11 cellular contexts compared by ENCODE assay signal in genomic region chr12:57095440-57095839, GRCh38. TPM values are rescaled to one million over a fixed set of nuclear protein-coding genes. Genes with fewer than 3 reads are reported as not detected.
DNase-seq lines count a peak whose midpoint lies in the region; ATAC-seq and TF ChIP-seq lines count a peak whose summit lies in the region.
"Had no signal": no experiment of that assay in that cellular context is flagged by ENCODE, and none has a peak within 500 bp of the region (broad histone marks: within the 10 kb centered on the region; RNA-seq: fewer than 3 reads in every experiment).

No MANE protein-coding gene starts in this region.

- H3K4me1 ChIP-seq in SK-N-SH (ENCODE audit: control insufficient read depth in 1 of 2, insufficient read depth in 2 of 2, low read depth in 1 of 2, low read length in 1 of 2): peaks cover 9 to 18% of the 10 kb centered on the region in 2 experiments; a peak in 2 of 4 replicates

- no peaks in the 10 kb centered on the region for H3K9me3 ChIP-seq in SK-N-SH
- H3K9me3 ChIP-seq in SU-DHL-6 (ENCODE audit: insufficient read depth, low read length): no peaks in the 10 kb centered on the region

- H2AFZ ChIP-seq in SK-N-SH (ENCODE audit: low read depth): no peak overlapping the region
- no peak overlapping the region for H2AFZ ChIP-seq in SU-DHL-6 (ENCODE audit: low read depth, low read length, severe bottlenecking)

- H3K27me3 ChIP-seq in SK-N-SH (ENCODE audit: insufficient read depth) (no peaks in the 10 kb centered on the region), SU-DHL-6 (ENCODE audit: low read length) (no peaks in the 10 kb centered on the region)

- H3K4me3 Mint-ChIP-seq in stimulated activated effector memory CD8-positive, alpha-beta T cell treated with anti-CD3 and anti-CD28 coated beads, Interleukin-12 subunit alpha, Interleukin-12 subunit beta, amount 100 ng/mL, for 72 hours: peak overlapping the region; percentile 71

- TF ChIP-seq CTCF in SK-N-SH (IDR thresholded peaks at IDR 0.05): no peak
- TF ChIP-seq CTCF in SU-DHL-6 (IDR thresholded peaks at IDR 0.05; ENCODE audit: insufficient read depth, low read length, poor library complexity, severe bottlenecking): no peak

- peaks cover 76% of the 10 kb centered on the region for H3K4me1 Mint-ChIP-seq in stimulated activated effector memory CD8-positive, alpha-beta T cell treated with anti-CD3 and anti-CD28 coated beads, Interleukin-12 subunit alpha, Interleukin-12 subunit beta, amount 100 ng/mL, for 72 hours

- no peak overlapping the region for H3K4me2 ChIP-seq in SK-N-SH
- no peak overlapping the region for H3K4me2 ChIP-seq in SU-DHL-6 (ENCODE audit: low read depth, low read length, poor library complexity, severe bottlenecking)

- H4K20me1 ChIP-seq in SK-N-SH (ENCODE audit: insufficient read depth): peaks cover 33% of the 10 kb centered on the region
- H4K20me1 ChIP-seq in SU-DHL-6 (ENCODE audit: low read depth, low read length): no peaks in the 10 kb centered on the region

- peak overlapping the region; percentile 94 for H3K27ac Mint-ChIP-seq in stimulated activated effector memory CD8-positive, alpha-beta T cell treated with anti-CD3 and anti-CD28 coated beads, Interleukin-12 subunit alpha, Interleukin-12 subunit beta, amount 100 ng/mL, for 72 hours

- 96% methylated on average over 2 of the region's 3 CpGs for WGBS in SK-N-SH (ENCODE audit: low lambda C conversion rate)

- H3K36me3 ChIP-seq in SK-N-SH (replicated peaks in 1 of 2; ENCODE audit: control insufficient read depth in 1 of 2, insufficient read depth in 2 of 2, low read length in 1 of 2) (peaks cover 28 to 46% of the 10 kb centered on the region in 2 experiments), SU-DHL-6 (ENCODE audit: low read length) (peaks cover 3% of the 10 kb centered on the region; the same call in 1 of the 2 replicates)

- no peak overlapping the region for H3K4me3 ChIP-seq in SK-N-SH (ENCODE audit: low read depth in 2 of 2, low read length in 1 of 2)
- no peak overlapping the region for H3K4me3 ChIP-seq in SU-DHL-6 (ENCODE audit: insufficient read depth, low read length, poor library complexity, severe bottlenecking)

- no peak for TF ChIP-seq RAD21 in SK-N-SH (IDR thresholded peaks at IDR 0.05; ENCODE audit: low read length)

- TF ChIP-seq EP300 in SK-N-SH (IDR thresholded peaks at IDR 0.05; ENCODE audit: borderline replicate concordance in 1 of 2, low read depth in 1 of 2, low read length in 1 of 2): no peak

- H3K79me2 ChIP-seq in SK-N-SH (ENCODE audit: insufficient read depth): peaks cover 25% of the 10 kb centered on the region
- H3K79me2 ChIP-seq in SU-DHL-6 (ENCODE audit: insufficient read depth, low read length): no peaks in the 10 kb centered on the region

- H3K9me2 ChIP-seq in SK-N-SH: no peaks in the 10 kb centered on the region
- H3K9me2 ChIP-seq in SU-DHL-6 (replicated peaks; ENCODE audit: insufficient read depth, low read length): no peaks in the 10 kb centered on the region

- H3K36me3 Mint-ChIP-seq in stimulated activated effector memory CD8-positive, alpha-beta T cell treated with anti-CD3 and anti-CD28 coated beads, Interleukin-12 subunit alpha, Interleukin-12 subunit beta, amount 100 ng/mL, for 72 hours: peaks cover 100% of the 10 kb centered on the region

- H3K27ac ChIP-seq in SK-N-SH (ENCODE audit: low read depth in 2 of 2, low read length in 1 of 2) (no peak overlapping the region; a peak in 2 of 4 replicates), SU-DHL-6 (ENCODE audit: low read depth, low read length) (peak overlapping the region; percentile 74), epithelial cell of prostate (peak overlapping the region; percentile 78)

- H3K9ac ChIP-seq in SK-N-SH: no peak overlapping the region
- H3K9ac ChIP-seq in SU-DHL-6 (ENCODE audit: low read length): no peak overlapping the region

- ATAC-seq in SK-N-SH treated with all-trans-retinoic acid at 6 μM for 48 hours: no peak
- ATAC-seq in stimulated activated effector memory CD8-positive, alpha-beta T cell treated with anti-CD3 and anti-CD28 coated beads, Interleukin-12 subunit alpha, Interleukin-12 subunit beta, amount 100 ng/mL, for 72 hours: no peak

- CTCF ChIA-PET in SK-N-SH (lab: Yijun Ruan, JAX): interaction anchor here (2.1 to 23.2 kb wide), 3 partner anchors 16 to 29 kb away, joined by 7 to 339 read pairs (median 52); partner anchors contain the start of genes NEMP1 and STAT6

- DNase-seq in SK-N-SH (peak; percentile 4), epithelial cell of prostate (ENCODE audit: low read depth, low spot score) (no peak), dermis blood vessel endothelial cell (no peak), putamen (ENCODE audit: low spot score) (no peak), GM19238 (ENCODE audit: insufficient read length, low spot score) (no peak)
- DNase-seq in stimulated activated effector memory CD8-positive, alpha-beta T cell treated with anti-CD3 and anti-CD28 coated beads, Interleukin-12 subunit alpha, Interleukin-12 subunit beta, amount 100 ng/mL, for 72 hours (ENCODE audit: low spot score in 2 of 2): no peak
- DNase-seq: activated CD4-positive, alpha-beta T cell treated with anti-CD3 and anti-CD28 coated beads, Interleukin-2, amount 50 U/mL, for 4 hours; central memory CD4-positive, alpha-beta T cell had no signal

- POLR2A ChIA-PET in SK-N-SH (lab: Yijun Ruan, JAX): interaction anchor here (1.3 kb wide), 1 partner anchor 17 kb away, joined by 3 read pairs; the partner anchor contains the start of gene NEMP1

- H3F3A ChIP-seq in SK-N-SH (replicated peaks; ENCODE audit: insufficient read depth) (peaks cover 5% of the 10 kb centered on the region), SU-DHL-6 (ENCODE audit: insufficient read depth) (peaks cover 33% of the 10 kb centered on the region)

- H3K9me3 Mint-ChIP-seq in stimulated activated effector memory CD8-positive, alpha-beta T cell treated with anti-CD3 and anti-CD28 coated beads, Interleukin-12 subunit alpha, Interleukin-12 subunit beta, amount 100 ng/mL, for 72 hours: no peaks in the 10 kb centered on the region

TF ChIP-seq in SK-N-SH, 30 proteins besides CTCF, POLR2A, EP300 and RAD21 (continues in another document):
- TF ChIP-seq RFX5 (IDR thresholded peaks at IDR 0.05; ENCODE audit: low read length) (no peak), JUND (IDR thresholded peaks at IDR 0.05) (no peak), SMC3 (IDR thresholded peaks at IDR 0.05; ENCODE audit: low read depth, low read length) (no peak), USF1 (IDR thresholded peaks at IDR 0.05; ENCODE audit: borderline replicate concordance, low read depth) (no peak), EZH2phosphoT487 (IDR thresholded peaks at IDR 0.05; ENCODE audit: borderline replicate concordance, low read depth) (no peak), POLR2AphosphoS5 (IDR thresholded peaks at IDR 0.05; ENCODE audit: low read depth, low read length) (no peak)

TF ChIP-seq in SK-N-SH treated with all-trans-retinoic acid at 6 μM for 48 hours, 23 proteins besides CTCF, POLR2A, EP300 and RAD21 (continues in another document):
- TF ChIP-seq, protein P1, sequence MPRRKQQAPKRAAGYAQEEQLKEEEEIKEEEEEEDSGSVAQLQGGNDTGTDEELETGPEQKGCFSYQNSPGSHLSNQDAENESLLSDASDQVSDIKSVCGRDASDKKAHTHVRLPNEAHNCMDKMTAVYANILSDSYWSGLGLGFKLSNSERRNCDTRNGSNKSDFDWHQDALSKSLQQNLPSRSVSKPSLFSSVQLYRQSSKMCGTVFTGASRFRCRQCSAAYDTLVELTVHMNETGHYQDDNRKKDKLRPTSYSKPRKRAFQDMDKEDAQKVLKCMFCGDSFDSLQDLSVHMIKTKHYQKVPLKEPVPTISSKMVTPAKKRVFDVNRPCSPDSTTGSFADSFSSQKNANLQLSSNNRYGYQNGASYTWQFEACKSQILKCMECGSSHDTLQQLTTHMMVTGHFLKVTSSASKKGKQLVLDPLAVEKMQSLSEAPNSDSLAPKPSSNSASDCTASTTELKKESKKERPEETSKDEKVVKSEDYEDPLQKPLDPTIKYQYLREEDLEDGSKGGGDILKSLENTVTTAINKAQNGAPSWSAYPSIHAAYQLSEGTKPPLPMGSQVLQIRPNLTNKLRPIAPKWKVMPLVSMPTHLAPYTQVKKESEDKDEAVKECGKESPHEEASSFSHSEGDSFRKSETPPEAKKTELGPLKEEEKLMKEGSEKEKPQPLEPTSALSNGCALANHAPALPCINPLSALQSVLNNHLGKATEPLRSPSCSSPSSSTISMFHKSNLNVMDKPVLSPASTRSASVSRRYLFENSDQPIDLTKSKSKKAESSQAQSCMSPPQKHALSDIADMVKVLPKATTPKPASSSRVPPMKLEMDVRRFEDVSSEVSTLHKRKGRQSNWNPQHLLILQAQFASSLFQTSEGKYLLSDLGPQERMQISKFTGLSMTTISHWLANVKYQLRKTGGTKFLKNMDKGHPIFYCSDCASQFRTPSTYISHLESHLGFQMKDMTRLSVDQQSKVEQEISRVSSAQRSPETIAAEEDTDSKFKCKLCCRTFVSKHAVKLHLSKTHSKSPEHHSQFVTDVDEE (CRISPR knock-in tag; IDR thresholded peaks at IDR 0.05): no peak
- TF ChIP-seq SNAI2 (CRISPR knock-in tag; IDR thresholded peaks at IDR 0.05): no peak
- TF ChIP-seq ZNF70 (CRISPR knock-in tag; IDR thresholded peaks at IDR 0.05): no peak
- TF ChIP-seq OSR1 (CRISPR knock-in tag; IDR thresholded peaks at IDR 0.05): no peak

RNA-seq across cellular contexts. Expression of gene NAB2, which starts 6.5 kb away (rescaled TPM):
- polyA plus RNA-seq in SK-N-SH (2012; rRNA removed): 23.7 and 24.9 TPM in 2 replicates
- polyA plus RNA-seq in SK-N-SH (2012; cell fraction: cytosol; rRNA removed): 12.7 and 18.9 TPM in 2 replicates
- polyA plus RNA-seq in SK-N-SH (2012; cell fraction: nucleus; rRNA removed): 24.3 and 28.0 TPM in 2 replicates
- 9.6 and 26.9 TPM in 2 replicates for total RNA-seq in dermis blood vessel endothelial cell

RNA-seq across cellular contexts. Expression of gene STAT6, which starts 15.7 kb away (rescaled TPM):
- 0.15 and 0.42 TPM in 2 replicates for polyA plus RNA-seq in SK-N-SH (2012; rRNA removed)
- 0.05 and 0.19 TPM in 2 replicates for polyA plus RNA-seq in SK-N-SH (2012; cell fraction: cytosol; rRNA removed)
- 0.73 and 0.83 TPM in 2 replicates for polyA plus RNA-seq in SK-N-SH (2012; cell fraction: nucleus; rRNA removed)
- 39.6 and 40.5 TPM in 2 replicates for total RNA-seq in dermis blood vessel endothelial cell

RNA-seq across cellular contexts. Expression of gene NEMP1, which starts 16.8 kb away (rescaled TPM):
- polyA plus RNA-seq in SK-N-SH (2012; rRNA removed): 6.2 and 8.8 TPM in 2 replicates
- 7.0 and 7.1 TPM in 2 replicates for polyA plus RNA-seq in SK-N-SH (2012; cell fraction: cytosol; rRNA removed)
- polyA plus RNA-seq in SK-N-SH (2012; cell fraction: nucleus; rRNA removed): 13.4 and 24.8 TPM in 2 replicates
- 7.8 and 10.7 TPM in 2 replicates for total RNA-seq in dermis blood vessel endothelial cell

RNA-seq across cellular contexts. Expression of gene LRP1, which starts 32.8 kb away (rescaled TPM):
- polyA plus RNA-seq in SK-N-SH (2012; rRNA removed): 18.8 and 55.0 TPM in 2 replicates
- polyA plus RNA-seq in SK-N-SH (2012; cell fraction: cytosol; rRNA removed): 22.3 and 34.9 TPM in 2 replicates
- 127 and 168 TPM in 2 replicates for polyA plus RNA-seq in SK-N-SH (2012; cell fraction: nucleus; rRNA removed)
- total RNA-seq in dermis blood vessel endothelial cell: 1.7 and 3.2 TPM in 2 replicates

RNA-seq across cellular contexts. Expression of gene MYO1A, which starts 45.5 kb away (rescaled TPM):
- polyA plus RNA-seq in SK-N-SH (2012; rRNA removed): not detected in 2 replicates
- polyA plus RNA-seq in SK-N-SH (2012; cell fraction: cytosol; rRNA removed): not detected in 2 replicates
- 0.11 TPM in 1 of 2 replicates, not detected in the other for polyA plus RNA-seq in SK-N-SH (2012; cell fraction: nucleus; rRNA removed)
- total RNA-seq in dermis blood vessel endothelial cell: not detected in 2 replicates
- total RNA-seq: A172 had no signal

Comparison
In these comparisons a context has a peak if more than half of its experiments do, and no peak if none do; other contexts are left out.
1. H3K27ac ChIP-seq: peak in SU-DHL-6 (single experiment) and epithelial cell of prostate (single experiment); none in SK-N-SH (0 of 2).